Comparison of ENCODE assay signal across 1 cellular context in genomic region chr19:51703655-51704515, GRCh38.
TF ChIP-seq lines count a peak whose summit lies in the region.

No MANE protein-coding gene starts in this region.

TF ChIP-seq in GM12878, 131 proteins besides CTCF, POLR2A, EP300 and RAD21 (continued from another document and continues in another):
- TF ChIP-seq SP1 (IDR thresholded peaks at IDR 0.05; ENCODE audit: low read depth, low read length) (peak; percentile 34), SMAD1 (IDR thresholded peaks at IDR 0.05; ENCODE audit: low read depth, partially characterized antibody) (no peak), TAF1 (IDR thresholded peaks at IDR 0.05; ENCODE audit: borderline replicate concordance, low read depth, low read length) (peak; percentile 83; the same call in 1 of the 2 replicates), ZZZ3 (IDR thresholded peaks at IDR 0.05; ENCODE audit: control insufficient read depth, insufficient read length, low read depth) (no peak), HCFC1 (IDR thresholded peaks at IDR 0.05; ENCODE audit: low read length) (peak; percentile 33; the same call in 1 of the 2 replicates), ASH2L (IDR thresholded peaks at IDR 0.05; ENCODE audit: borderline replicate concordance, low read depth) (no peak), PAX8 (IDR thresholded peaks at IDR 0.05) (no peak), TCF12 (IDR thresholded peaks at IDR 0.05; ENCODE audit: low read depth, low read length) (0 out of 2 replicates have a peak, but pooled peaks have one; percentile 13), RB1 (IDR thresholded peaks at IDR 0.05; ENCODE audit: borderline replicate concordance) (no peak), HDGF (IDR thresholded peaks at IDR 0.05) (no peak), KAT2A (conservative IDR thresholded peaks at IDR 0.05; ENCODE audit: control insufficient read depth, low read depth, low read length) (no peak), SPI1 (IDR thresholded peaks at IDR 0.05; ENCODE audit: borderline replicate concordance, insufficient read depth, low read depth, low read length) (no peak; the same call in 1 of the 2 replicates), HDAC2 (IDR thresholded peaks at IDR 0.05) (no peak), KLF5 (IDR thresholded peaks at IDR 0.05; ENCODE audit: partially characterized antibody) (no peak), ZNF622 (IDR thresholded peaks at IDR 0.05) (no peak), SREBF1 (IDR thresholded peaks at IDR 0.05; ENCODE audit: low read length) (no peak), POLR2AphosphoS2 (IDR thresholded peaks at IDR 0.05; ENCODE audit: low read depth, low read length) (peak; percentile 84), CBFB (IDR thresholded peaks at IDR 0.05; ENCODE audit: low read depth) (no peak), SMC3 (IDR thresholded peaks at IDR 0.05; ENCODE audit: borderline replicate concordance, low read length) (no peak), SUPT20H (IDR thresholded peaks at IDR 0.05; ENCODE audit: borderline replicate concordance, control insufficient read depth, low read depth, low read length) (no peak), LARP7 (IDR thresholded peaks at IDR 0.05) (peak; percentile 73; the same call in 1 of the 2 replicates), CREM (IDR thresholded peaks at IDR 0.05; ENCODE audit: low read depth) (peak; percentile 53; the same call in 1 of the 2 replicates), EGR1 (IDR thresholded peaks at IDR 0.05; ENCODE audit: borderline replicate concordance in 1 of 2, low read depth in 2 of 2, low read length in 2 of 2) (peak; percentile 57 to 96), RBBP5 (conservative IDR thresholded peaks at IDR 0.05) (no peak), SRF (IDR thresholded peaks at IDR 0.05; ENCODE audit: low read depth in 2 of 2, low read length in 2 of 2) (peak in 1 of 2 experiments; percentile 77; a peak in 2 of 4 replicates), JUND (IDR thresholded peaks at IDR 0.05; ENCODE audit: low read depth, low read length) (no peak), NR2C1 (IDR thresholded peaks at IDR 0.05) (no peak), SMAD5 (IDR thresholded peaks at IDR 0.05; ENCODE audit: low read depth) (peak; percentile 51; the same call in 1 of the 2 replicates), DPF2 (IDR thresholded peaks at IDR 0.05) (0 out of 2 replicates have a peak, but pooled peaks have one; percentile 42), PBX3 (IDR thresholded peaks at IDR 0.05; ENCODE audit: insufficient replicate concordance, low read depth, low read length) (peak; percentile 26), POLR2AphosphoS5 (IDR thresholded peaks at IDR 0.05; ENCODE audit: low read length) (peak; percentile 91), YBX1 (IDR thresholded peaks at IDR 0.05) (no peak), E2F4 (IDR thresholded peaks at IDR 0.05; ENCODE audit: low read depth, low read length) (no peak), HSF1 (IDR thresholded peaks at IDR 0.05; ENCODE audit: low read depth, low read length) (no peak)
- TF ChIP-seq, protein P1, sequence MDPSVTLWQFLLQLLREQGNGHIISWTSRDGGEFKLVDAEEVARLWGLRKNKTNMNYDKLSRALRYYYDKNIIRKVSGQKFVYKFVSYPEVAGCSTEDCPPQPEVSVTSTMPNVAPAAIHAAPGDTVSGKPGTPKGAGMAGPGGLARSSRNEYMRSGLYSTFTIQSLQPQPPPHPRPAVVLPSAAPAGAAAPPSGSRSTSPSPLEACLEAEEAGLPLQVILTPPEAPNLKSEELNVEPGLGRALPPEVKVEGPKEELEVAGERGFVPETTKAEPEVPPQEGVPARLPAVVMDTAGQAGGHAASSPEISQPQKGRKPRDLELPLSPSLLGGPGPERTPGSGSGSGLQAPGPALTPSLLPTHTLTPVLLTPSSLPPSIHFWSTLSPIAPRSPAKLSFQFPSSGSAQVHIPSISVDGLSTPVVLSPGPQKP (IDR thresholded peaks at IDR 0.05; ENCODE audit: low read depth, low read length): no peak
- TF ChIP-seq, protein P2, sequence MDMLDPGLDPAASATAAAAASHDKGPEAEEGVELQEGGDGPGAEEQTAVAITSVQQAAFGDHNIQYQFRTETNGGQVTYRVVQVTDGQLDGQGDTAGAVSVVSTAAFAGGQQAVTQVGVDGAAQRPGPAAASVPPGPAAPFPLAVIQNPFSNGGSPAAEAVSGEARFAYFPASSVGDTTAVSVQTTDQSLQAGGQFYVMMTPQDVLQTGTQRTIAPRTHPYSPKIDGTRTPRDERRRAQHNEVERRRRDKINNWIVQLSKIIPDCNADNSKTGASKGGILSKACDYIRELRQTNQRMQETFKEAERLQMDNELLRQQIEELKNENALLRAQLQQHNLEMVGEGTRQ (IDR thresholded peaks at IDR 0.05; ENCODE audit: borderline replicate concordance, low read depth, low read length): no peak
- TF ChIP-seq, protein P3, sequence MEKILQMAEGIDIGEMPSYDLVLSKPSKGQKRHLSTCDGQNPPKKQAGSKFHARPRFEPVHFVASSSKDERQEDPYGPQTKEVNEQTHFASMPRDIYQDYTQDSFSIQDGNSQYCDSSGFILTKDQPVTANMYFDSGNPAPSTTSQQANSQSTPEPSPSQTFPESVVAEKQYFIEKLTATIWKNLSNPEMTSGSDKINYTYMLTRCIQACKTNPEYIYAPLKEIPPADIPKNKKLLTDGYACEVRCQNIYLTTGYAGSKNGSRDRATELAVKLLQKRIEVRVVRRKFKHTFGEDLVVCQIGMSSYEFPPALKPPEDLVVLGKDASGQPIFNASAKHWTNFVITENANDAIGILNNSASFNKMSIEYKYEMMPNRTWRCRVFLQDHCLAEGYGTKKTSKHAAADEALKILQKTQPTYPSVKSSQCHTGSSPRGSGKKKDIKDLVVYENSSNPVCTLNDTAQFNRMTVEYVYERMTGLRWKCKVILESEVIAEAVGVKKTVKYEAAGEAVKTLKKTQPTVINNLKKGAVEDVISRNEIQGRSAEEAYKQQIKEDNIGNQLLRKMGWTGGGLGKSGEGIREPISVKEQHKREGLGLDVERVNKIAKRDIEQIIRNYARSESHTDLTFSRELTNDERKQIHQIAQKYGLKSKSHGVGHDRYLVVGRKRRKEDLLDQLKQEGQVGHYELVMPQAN (conservative IDR thresholded peaks at IDR 0.05): 0 out of 2 replicates have a peak, but pooled peaks have one; percentile 58
- TF ChIP-seq, protein P4, sequence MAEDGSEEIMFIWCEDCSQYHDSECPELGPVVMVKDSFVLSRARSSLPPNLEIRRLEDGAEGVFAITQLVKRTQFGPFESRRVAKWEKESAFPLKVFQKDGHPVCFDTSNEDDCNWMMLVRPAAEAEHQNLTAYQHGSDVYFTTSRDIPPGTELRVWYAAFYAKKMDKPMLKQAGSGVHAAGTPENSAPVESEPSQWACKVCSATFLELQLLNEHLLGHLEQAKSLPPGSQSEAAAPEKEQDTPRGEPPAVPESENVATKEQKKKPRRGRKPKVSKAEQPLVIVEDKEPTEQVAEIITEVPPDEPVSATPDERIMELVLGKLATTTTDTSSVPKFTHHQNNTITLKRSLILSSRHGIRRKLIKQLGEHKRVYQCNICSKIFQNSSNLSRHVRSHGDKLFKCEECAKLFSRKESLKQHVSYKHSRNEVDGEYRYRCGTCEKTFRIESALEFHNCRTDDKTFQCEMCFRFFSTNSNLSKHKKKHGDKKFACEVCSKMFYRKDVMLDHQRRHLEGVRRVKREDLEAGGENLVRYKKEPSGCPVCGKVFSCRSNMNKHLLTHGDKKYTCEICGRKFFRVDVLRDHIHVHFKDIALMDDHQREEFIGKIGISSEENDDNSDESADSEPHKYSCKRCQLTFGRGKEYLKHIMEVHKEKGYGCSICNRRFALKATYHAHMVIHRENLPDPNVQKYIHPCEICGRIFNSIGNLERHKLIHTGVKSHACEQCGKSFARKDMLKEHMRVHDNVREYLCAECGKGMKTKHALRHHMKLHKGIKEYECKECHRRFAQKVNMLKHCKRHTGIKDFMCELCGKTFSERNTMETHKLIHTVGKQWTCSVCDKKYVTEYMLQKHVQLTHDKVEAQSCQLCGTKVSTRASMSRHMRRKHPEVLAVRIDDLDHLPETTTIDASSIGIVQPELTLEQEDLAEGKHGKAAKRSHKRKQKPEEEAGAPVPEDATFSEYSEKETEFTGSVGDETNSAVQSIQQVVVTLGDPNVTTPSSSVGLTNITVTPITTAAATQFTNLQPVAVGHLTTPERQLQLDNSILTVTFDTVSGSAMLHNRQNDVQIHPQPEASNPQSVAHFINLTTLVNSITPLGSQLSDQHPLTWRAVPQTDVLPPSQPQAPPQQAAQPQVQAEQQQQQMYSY (CRISPR knock-in tag; IDR thresholded peaks at IDR 0.05): no peak
- TF ChIP-seq, protein P5, sequence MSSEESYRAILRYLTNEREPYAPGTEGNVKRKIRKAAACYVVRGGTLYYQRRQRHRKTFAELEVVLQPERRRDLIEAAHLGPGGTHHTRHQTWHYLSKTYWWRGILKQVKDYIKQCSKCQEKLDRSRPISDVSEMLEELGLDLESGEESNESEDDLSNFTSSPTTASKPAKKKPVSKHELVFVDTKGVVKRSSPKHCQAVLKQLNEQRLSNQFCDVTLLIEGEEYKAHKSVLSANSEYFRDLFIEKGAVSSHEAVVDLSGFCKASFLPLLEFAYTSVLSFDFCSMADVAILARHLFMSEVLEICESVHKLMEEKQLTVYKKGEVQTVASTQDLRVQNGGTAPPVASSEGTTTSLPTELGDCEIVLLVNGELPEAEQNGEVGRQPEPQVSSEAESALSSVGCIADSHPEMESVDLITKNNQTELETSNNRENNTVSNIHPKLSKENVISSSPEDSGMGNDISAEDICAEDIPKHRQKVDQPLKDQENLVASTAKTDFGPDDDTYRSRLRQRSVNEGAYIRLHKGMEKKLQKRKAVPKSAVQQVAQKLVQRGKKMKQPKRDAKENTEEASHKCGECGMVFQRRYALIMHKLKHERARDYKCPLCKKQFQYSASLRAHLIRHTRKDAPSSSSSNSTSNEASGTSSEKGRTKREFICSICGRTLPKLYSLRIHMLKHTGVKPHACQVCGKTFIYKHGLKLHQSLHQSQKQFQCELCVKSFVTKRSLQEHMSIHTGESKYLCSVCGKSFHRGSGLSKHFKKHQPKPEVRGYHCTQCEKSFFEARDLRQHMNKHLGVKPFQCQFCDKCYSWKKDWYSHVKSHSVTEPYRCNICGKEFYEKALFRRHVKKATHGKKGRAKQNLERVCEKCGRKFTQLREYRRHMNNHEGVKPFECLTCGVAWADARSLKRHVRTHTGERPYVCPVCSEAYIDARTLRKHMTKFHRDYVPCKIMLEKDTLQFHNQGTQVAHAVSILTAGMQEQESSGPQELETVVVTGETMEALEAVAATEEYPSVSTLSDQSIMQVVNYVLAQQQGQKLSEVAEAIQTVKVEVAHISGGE (CRISPR knock-in tag; IDR thresholded peaks at IDR 0.05): no peak
- TF ChIP-seq, protein P6, sequence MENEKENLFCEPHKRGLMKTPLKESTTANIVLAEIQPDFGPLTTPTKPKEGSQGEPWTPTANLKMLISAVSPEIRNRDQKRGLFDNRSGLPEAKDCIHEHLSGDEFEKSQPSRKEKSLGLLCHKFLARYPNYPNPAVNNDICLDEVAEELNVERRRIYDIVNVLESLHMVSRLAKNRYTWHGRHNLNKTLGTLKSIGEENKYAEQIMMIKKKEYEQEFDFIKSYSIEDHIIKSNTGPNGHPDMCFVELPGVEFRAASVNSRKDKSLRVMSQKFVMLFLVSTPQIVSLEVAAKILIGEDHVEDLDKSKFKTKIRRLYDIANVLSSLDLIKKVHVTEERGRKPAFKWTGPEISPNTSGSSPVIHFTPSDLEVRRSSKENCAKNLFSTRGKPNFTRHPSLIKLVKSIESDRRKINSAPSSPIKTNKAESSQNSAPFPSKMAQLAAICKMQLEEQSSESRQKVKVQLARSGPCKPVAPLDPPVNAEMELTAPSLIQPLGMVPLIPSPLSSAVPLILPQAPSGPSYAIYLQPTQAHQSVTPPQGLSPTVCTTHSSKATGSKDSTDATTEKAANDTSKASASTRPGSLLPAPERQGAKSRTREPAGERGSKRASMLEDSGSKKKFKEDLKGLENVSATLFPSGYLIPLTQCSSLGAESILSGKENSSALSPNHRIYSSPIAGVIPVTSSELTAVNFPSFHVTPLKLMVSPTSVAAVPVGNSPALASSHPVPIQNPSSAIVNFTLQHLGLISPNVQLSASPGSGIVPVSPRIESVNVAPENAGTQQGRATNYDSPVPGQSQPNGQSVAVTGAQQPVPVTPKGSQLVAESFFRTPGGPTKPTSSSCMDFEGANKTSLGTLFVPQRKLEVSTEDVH (IDR thresholded peaks at IDR 0.05; ENCODE audit: low read depth, partially characterized antibody): no peak
- TF ChIP-seq, protein P7, sequence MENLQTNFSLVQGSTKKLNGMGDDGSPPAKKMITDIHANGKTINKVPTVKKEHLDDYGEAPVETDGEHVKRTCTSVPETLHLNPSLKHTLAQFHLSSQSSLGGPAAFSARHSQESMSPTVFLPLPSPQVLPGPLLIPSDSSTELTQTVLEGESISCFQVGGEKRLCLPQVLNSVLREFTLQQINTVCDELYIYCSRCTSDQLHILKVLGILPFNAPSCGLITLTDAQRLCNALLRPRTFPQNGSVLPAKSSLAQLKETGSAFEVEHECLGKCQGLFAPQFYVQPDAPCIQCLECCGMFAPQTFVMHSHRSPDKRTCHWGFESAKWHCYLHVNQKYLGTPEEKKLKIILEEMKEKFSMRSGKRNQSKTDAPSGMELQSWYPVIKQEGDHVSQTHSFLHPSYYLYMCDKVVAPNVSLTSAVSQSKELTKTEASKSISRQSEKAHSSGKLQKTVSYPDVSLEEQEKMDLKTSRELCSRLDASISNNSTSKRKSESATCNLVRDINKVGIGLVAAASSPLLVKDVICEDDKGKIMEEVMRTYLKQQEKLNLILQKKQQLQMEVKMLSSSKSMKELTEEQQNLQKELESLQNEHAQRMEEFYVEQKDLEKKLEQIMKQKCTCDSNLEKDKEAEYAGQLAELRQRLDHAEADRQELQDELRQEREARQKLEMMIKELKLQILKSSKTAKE (IDR thresholded peaks at IDR 0.05; ENCODE audit: low read depth, poor library complexity, severe bottlenecking): no peak
